ENCODE assay signal across 10 cellular contexts in genomic region chr22:39470462-39471335, GRCh38. TPM values are rescaled to one million over a fixed set of nuclear protein-coding genes. Genes with fewer than 3 reads are reported as not detected.
DNase-seq lines count a peak whose midpoint lies in the region; ATAC-seq and TF ChIP-seq lines count a peak whose summit lies in the region.
"Had no signal": no experiment of that assay in that cellular context is flagged by ENCODE, and none has a peak within 500 bp of the region (broad histone marks: within the 10 kb centered on the region; RNA-seq: fewer than 3 reads in every experiment).

No MANE protein-coding gene starts in this region.

- no peaks in the 10 kb centered on the region for H3K9me3 ChIP-seq in lung (ENCODE audit: control insufficient read depth in 2 of 2, insufficient read depth in 1 of 2, low read length in 1 of 2)
- no peaks in the 10 kb centered on the region for H3K9me3 ChIP-seq in CD8-positive, alpha-beta memory T cell (ENCODE audit: low read length)

- CTCF ChIA-PET in WTC11 (lab: Charles Lee): interaction anchor here (0.7 to 3.3 kb wide), 12 partner anchors 8 to 140 kb away, joined by 3 to 17 read pairs (median 6); partner anchors contain the start of gene TAB1
- CTCF ChIA-PET in CD8-positive, alpha-beta memory T cell (lab: Charles Lee): interaction anchor here (1.0 to 1.4 kb wide), 2 partner anchors 19 to 58 kb away, joined by 3 to 5 read pairs; no protein-coding TSS in a partner anchor

- no peak overlapping the region for H3K4me3 Mint-ChIP-seq in WTC11
- no peak overlapping the region for H3K4me3 Mint-ChIP-seq in CD8-positive, alpha-beta memory T cell

- TF ChIP-seq CTCF in WTC11 (IDR thresholded peaks at IDR 0.05): no peak
- TF ChIP-seq CTCF in lung (IDR thresholded peaks at IDR 0.05; ENCODE audit: control extremely low read depth, extremely low read depth): no peak

- no peaks in the 10 kb centered on the region for H3K9me3 Mint-ChIP-seq in WTC11
- H3K9me3 Mint-ChIP-seq in CD8-positive, alpha-beta memory T cell: no peaks in the 10 kb centered on the region

- no peaks in the 10 kb centered on the region for H3K36me3 Mint-ChIP-seq in WTC11
- no peaks in the 10 kb centered on the region for H3K36me3 Mint-ChIP-seq in CD8-positive, alpha-beta memory T cell

- no peaks in the 10 kb centered on the region for H3K36me3 ChIP-seq in lung (ENCODE audit: control insufficient read depth in 2 of 2, insufficient read depth in 2 of 2, low read length in 2 of 2)
- H3K36me3 ChIP-seq in CD8-positive, alpha-beta memory T cell (ENCODE audit: insufficient read depth, low read length): no peaks in the 10 kb centered on the region

- no peak for ATAC-seq in WTC11
- no peak for ATAC-seq in lung (ENCODE audit: insufficient read depth, low FRiP score)

- H3K4me1 ChIP-seq in lung (ENCODE audit: control insufficient read depth in 2 of 2, insufficient read depth in 2 of 2, low read length in 2 of 2): peaks cover 0 to 36% of the 10 kb centered on the region in 2 donors
- peaks cover 14% of the 10 kb centered on the region for H3K4me1 ChIP-seq in CD8-positive, alpha-beta memory T cell (ENCODE audit: insufficient read depth, low read length)

- H3K4me3 ChIP-seq in lung: no peak overlapping the region
- H3K4me3 ChIP-seq in CD8-positive, alpha-beta memory T cell (ENCODE audit: low read length): no peak overlapping the region

- H3K27ac Mint-ChIP-seq in WTC11: peak overlapping the region; percentile 43; the same call in 1 of the 2 replicates
- H3K27ac Mint-ChIP-seq in CD8-positive, alpha-beta memory T cell: no peak overlapping the region

- WGBS in lung, 2 donors: 69 to 81% methylated on average over 17 of the region's 17 CpGs

- peaks cover 66% of the 10 kb centered on the region for H3K4me1 Mint-ChIP-seq in WTC11
- peaks cover 7 to 22% (median 14%) of the 10 kb centered on the region in 3 donors for H3K4me1 Mint-ChIP-seq in CD8-positive, alpha-beta memory T cell

- DNase-seq in NCI-H82 (lab: John Stamatoyannopoulos, UW): peak; percentile 72
- no peak for DNase-seq in NCI-H82 treated with DMSO at 0.1 percent for 48 hours (lab: John Stamatoyannopoulos, UW; ENCODE audit: unreplicated experiment)
- no peak for DNase-seq in WTC11 (ENCODE audit: low spot score)
- DNase-seq in lung (ENCODE audit: low spot score): no peak
- DNase-seq in G401 (ENCODE audit: low spot score): no peak
- no peak for DNase-seq in CD8-positive, alpha-beta memory T cell
- DNase-seq in GOT3 (lab: John Stamatoyannopoulos, UW): no peak
- DNase-seq: NCI-H2029 treated with DMSO at 0.1 percent for 48 hours had no signal

- POLR2A ChIA-PET in WTC11 (lab: Charles Lee): interaction anchor here (0.6 kb wide), 1 partner anchor 668 kb away, joined by 7 read pairs; no protein-coding TSS in a partner anchor
- POLR2A ChIA-PET in CD8-positive, alpha-beta memory T cell (lab: Charles Lee): no interaction called here

- no peaks in the 10 kb centered on the region for H3K27me3 Mint-ChIP-seq in WTC11 (ENCODE audit: low read depth)
- peaks cover 1 to 3% of the 10 kb centered on the region in 2 donors for H3K27me3 Mint-ChIP-seq in CD8-positive, alpha-beta memory T cell

- peak overlapping the region; percentile 43 to 56 for H3K27ac ChIP-seq in lung (ENCODE audit: low read depth in 1 of 2, low read length in 1 of 2)
- H3K27ac ChIP-seq in temporal lobe (ENCODE audit: low read depth, low read length): peak overlapping the region; percentile 100
- H3K27ac ChIP-seq in CD8-positive, alpha-beta memory T cell (ENCODE audit: low read depth, low read length): no peak overlapping the region
- H3K27ac ChIP-seq: SK-N-MC had no signal

- in situ Hi-C loops in G401 (cut with HindIII; ENCODE audit: low sequenced_read_pairs): no loop called here

- no peaks in the 10 kb centered on the region for H3K27me3 ChIP-seq in lung (ENCODE audit: control insufficient read depth, insufficient read depth)
- H3K27me3 ChIP-seq in CD8-positive, alpha-beta memory T cell (ENCODE audit: insufficient read depth, low read length, poor library complexity, severe bottlenecking): no peaks in the 10 kb centered on the region

TF ChIP-seq in WTC11, 78 proteins besides CTCF, POLR2A, EP300 and RAD21:
- TF ChIP-seq ZNF138 (CRISPR knock-in tag; conservative IDR thresholded peaks at IDR 0.05) (no peak), E2F1 (CRISPR knock-in tag; IDR thresholded peaks at IDR 0.05) (no peak), FOXP4 (CRISPR knock-in tag; IDR thresholded peaks at IDR 0.05) (no peak), TCF7 (CRISPR knock-in tag; IDR thresholded peaks at IDR 0.05; ENCODE audit: low read depth) (no peak), ZNF281 (CRISPR knock-in tag; IDR thresholded peaks at IDR 0.05) (no peak), NR2C2 (CRISPR knock-in tag; IDR thresholded peaks at IDR 0.05) (no peak)
- TF ChIP-seq, protein P1, sequence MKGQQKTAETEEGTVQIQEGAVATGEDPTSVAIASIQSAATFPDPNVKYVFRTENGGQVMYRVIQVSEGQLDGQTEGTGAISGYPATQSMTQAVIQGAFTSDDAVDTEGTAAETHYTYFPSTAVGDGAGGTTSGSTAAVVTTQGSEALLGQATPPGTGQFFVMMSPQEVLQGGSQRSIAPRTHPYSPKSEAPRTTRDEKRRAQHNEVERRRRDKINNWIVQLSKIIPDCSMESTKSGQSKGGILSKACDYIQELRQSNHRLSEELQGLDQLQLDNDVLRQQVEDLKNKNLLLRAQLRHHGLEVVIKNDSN (CRISPR knock-in tag; IDR thresholded peaks at IDR 0.05): no peak

RNA-seq across cellular contexts. Expression of gene MGAT3, which starts 13.9 kb away (rescaled TPM):
- 10.3 to 11.4 TPM (median 11.4 TPM) in 3 replicates for total RNA-seq in WTC11 (2021)
- total RNA-seq in lung: 10 to 100 TPM in 1 of 2 donors, 1 to 10 TPM in 1; 5.8 to 19.4 TPM
- polyA plus RNA-seq in lung: 1 to 10 TPM; 5.6 to 6.0 TPM
- total RNA-seq in temporal lobe: 25.6 TPM
- total RNA-seq in G401 (2014; rRNA removed; shearing (Covaris generic)): 13.8 and 18.6 TPM in 2 replicates
- under 1 TPM; 0.27 to 0.37 TPM for total RNA-seq in CD8-positive, alpha-beta memory T cell
- polyA plus RNA-seq in CD8-positive, alpha-beta memory T cell: 0.03 TPM

RNA-seq across cellular contexts. Expression of gene MIEF1, which starts 31.4 kb away (rescaled TPM):
- total RNA-seq in WTC11 (2021): 31.5 to 38.7 TPM (median 31.9 TPM) in 3 replicates
- total RNA-seq in lung: 10 to 100 TPM; 18.4 to 28.9 TPM
- polyA plus RNA-seq in lung: 10 to 100 TPM in 1 of 2 donors, 1 to 10 TPM in 1; 7.1 to 16.5 TPM
- total RNA-seq in temporal lobe: 17.5 TPM
- total RNA-seq in G401 (2014; rRNA removed; shearing (Covaris generic)): 23.5 and 32.1 TPM in 2 replicates
- 10 to 100 TPM; 59.9 to 60.9 TPM for total RNA-seq in CD8-positive, alpha-beta memory T cell
- polyA plus RNA-seq in CD8-positive, alpha-beta memory T cell: 29.4 TPM

RNA-seq across cellular contexts. Expression of gene ATF4, which starts 49.7 kb away (rescaled TPM):
- total RNA-seq in WTC11 (2021) (361 to 460 TPM (median 371 TPM) in 3 replicates), lung (100 to 1,000 TPM; 179 to 390 TPM), temporal lobe (72.0 TPM)
- 100 to 1,000 TPM; 431 to 882 TPM for polyA plus RNA-seq in lung
- total RNA-seq in G401 (2014; rRNA removed; shearing (Covaris generic)): 359 and 398 TPM in 2 replicates
- 100 to 1,000 TPM; 757 to 758 TPM for total RNA-seq in CD8-positive, alpha-beta memory T cell
- polyA plus RNA-seq in CD8-positive, alpha-beta memory T cell: 103 TPM
